Comparison of ENCODE assay signal across 31 cellular contexts in genomic region chr14:50635136-50635535, GRCh38.
"Had no signal": no experiment of that assay in that cellular context is flagged by ENCODE, and none has a peak within 500 bp of the region (broad histone marks: within the 10 kb centered on the region; RNA-seq: fewer than 3 reads in every experiment).

No MANE protein-coding gene starts in this region.

- H3K4me3 Mint-ChIP-seq: activated CD4-positive, alpha-beta memory T cell treated with anti-CD3 and anti-CD28 coated beads, Interleukin-2, amount 10 ng/mL, durations not matched to agents 7 days and 5 days; activated CD4-positive, alpha-beta T cell treated with anti-CD3 and anti-CD28 coated beads for 36 hours; activated CD4-positive, alpha-beta T cell treated with anti-CD3 and anti-CD28 coated beads, Interleukin-2, amount 10 ng/mL, durations not matched to agents 7 days and 5 days; activated naive CD8-positive, alpha-beta T cell; activated T-cell treated with anti-CD3 and anti-CD28 coated beads, Interleukin-2, amount 50 U/mL, for 24 hours; activated T-cell treated with anti-CD3 and anti-CD28 coated beads, Interleukin-2, amount 50 U/mL, for 72 hours; brain had no signal

- H3K4me3 ChIP-seq: breast epithelium, cardiac muscle cell, esophagus squamous epithelium, gastroesophageal sphincter, heart right ventricle had no signal

- H3K4me1 ChIP-seq: breast epithelium, esophagus squamous epithelium, foreskin keratinocyte, gastroesophageal sphincter had no signal

- H3K9me3 ChIP-seq: breast epithelium, esophagus squamous epithelium, gastroesophageal sphincter, heart right ventricle had no signal

- DNase-seq: activated CD4-positive, alpha-beta memory T cell treated with anti-CD3 and anti-CD28 coated beads, Interleukin-2, amount 10 ng/mL, durations not matched to agents 7 days and 5 days; activated CD4-positive, alpha-beta T cell treated with anti-CD3 and anti-CD28 coated beads for 36 hours; activated CD4-positive, alpha-beta T cell treated with anti-CD3 and anti-CD28 coated beads, Interleukin-2, amount 10 ng/mL, durations not matched to agents 7 days and 5 days; activated CD4-positive, alpha-beta T cell treated with anti-CD3 and anti-CD28 coated beads, Interleukin-2, amount 50 U/mL, for 4 hours; activated CD4-positive, CD25-positive, alpha-beta regulatory T cell; activated CD4-positive, CD25-positive, alpha-beta regulatory T cell treated with anti-CD3 and anti-CD28 coated beads, Interleukin-2, amount 50 U/mL, for 72 hours; activated CD8-positive, alpha-beta memory T cell treated with anti-CD3 and anti-CD28 coated beads, Interleukin-2, amount 50 U/mL, for 48 hours; activated effector memory CD4-positive, alpha-beta T cell treated with Interleukin-2 at 50 U/mL for 16 hours; activated gamma-delta T cell treated with Interleukin-2 at 50 U/mL for 16 hours; activated naive CD4-positive, alpha-beta T cell treated with anti-CD3 and anti-CD28 coated beads, Interleukin-2, amount 50 U/mL, for 16 hours; activated naive CD4-positive, alpha-beta T cell treated with Interleukin-2 at 50 U/mL for 16 hours; activated T-cell treated with anti-CD3 and anti-CD28 coated beads for 4 hours; activated T-cell treated with anti-CD3 and anti-CD28 coated beads, Interleukin-2, amount 50 U/mL, for 24 hours; activated T-cell treated with anti-CD3 and anti-CD28 coated beads, Interleukin-2, amount 50 U/mL, for 72 hours; amygdala; aorta; central memory CD4-positive, alpha-beta T cell; cerebellar nuclear complex; cortex of kidney; dermis blood vessel endothelial cell; effector CD8-positive, alpha-beta T cell; esophagus squamous epithelium; foreskin keratinocyte; heart right ventricle; T-helper 2 cell had no signal

- H3K9me3 Mint-ChIP-seq: activated CD4-positive, alpha-beta memory T cell treated with anti-CD3 and anti-CD28 coated beads, Interleukin-2, amount 10 ng/mL, durations not matched to agents 7 days and 5 days; activated CD4-positive, alpha-beta T cell treated with anti-CD3 and anti-CD28 coated beads, Interleukin-2, amount 10 ng/mL, durations not matched to agents 7 days and 5 days; activated T-cell treated with anti-CD3 and anti-CD28 coated beads, Interleukin-2, amount 50 U/mL, for 24 hours; activated T-cell treated with anti-CD3 and anti-CD28 coated beads, Interleukin-2, amount 50 U/mL, for 72 hours; brain had no signal

- ATAC-seq: activated CD4-positive, alpha-beta T cell treated with anti-CD3 and anti-CD28 coated beads for 36 hours; activated T-cell treated with anti-CD3 and anti-CD28 coated beads, Interleukin-2, amount 50 U/mL, for 72 hours; foreskin keratinocyte; gastroesophageal sphincter; heart right ventricle had no signal

- H3K27me3 ChIP-seq: breast epithelium, cardiac muscle cell, esophagus squamous epithelium, foreskin keratinocyte, gastroesophageal sphincter, heart right ventricle had no signal

- H3K27me3 Mint-ChIP-seq: activated CD4-positive, alpha-beta memory T cell treated with anti-CD3 and anti-CD28 coated beads, Interleukin-2, amount 10 ng/mL, durations not matched to agents 7 days and 5 days; activated CD4-positive, alpha-beta T cell treated with anti-CD3 and anti-CD28 coated beads for 36 hours; activated CD4-positive, alpha-beta T cell treated with anti-CD3 and anti-CD28 coated beads, Interleukin-2, amount 10 ng/mL, durations not matched to agents 7 days and 5 days; activated naive CD8-positive, alpha-beta T cell; activated T-cell treated with anti-CD3 and anti-CD28 coated beads, Interleukin-2, amount 50 U/mL, for 24 hours; brain had no signal

- H3K27ac Mint-ChIP-seq: activated CD4-positive, alpha-beta memory T cell treated with anti-CD3 and anti-CD28 coated beads, Interleukin-2, amount 10 ng/mL, durations not matched to agents 7 days and 5 days; activated CD4-positive, alpha-beta T cell treated with anti-CD3 and anti-CD28 coated beads for 36 hours; activated CD4-positive, alpha-beta T cell treated with anti-CD3 and anti-CD28 coated beads, Interleukin-2, amount 10 ng/mL, durations not matched to agents 7 days and 5 days; activated naive CD8-positive, alpha-beta T cell; activated T-cell treated with anti-CD3 and anti-CD28 coated beads, Interleukin-2, amount 50 U/mL, for 24 hours; activated T-cell treated with anti-CD3 and anti-CD28 coated beads, Interleukin-2, amount 50 U/mL, for 72 hours had no signal

- H3K27ac ChIP-seq: breast epithelium, cardiac muscle cell, epithelial cell of prostate, esophagus squamous epithelium, foreskin keratinocyte, gastroesophageal sphincter, heart right ventricle had no signal

- H3K4me1 Mint-ChIP-seq: activated CD4-positive, alpha-beta memory T cell treated with anti-CD3 and anti-CD28 coated beads, Interleukin-2, amount 10 ng/mL, durations not matched to agents 7 days and 5 days; activated CD4-positive, alpha-beta T cell treated with anti-CD3 and anti-CD28 coated beads for 36 hours; activated CD4-positive, alpha-beta T cell treated with anti-CD3 and anti-CD28 coated beads, Interleukin-2, amount 10 ng/mL, durations not matched to agents 7 days and 5 days; brain had no signal
